32 cellular contexts compared by ENCODE assay signal in the genomic region with DNA sequence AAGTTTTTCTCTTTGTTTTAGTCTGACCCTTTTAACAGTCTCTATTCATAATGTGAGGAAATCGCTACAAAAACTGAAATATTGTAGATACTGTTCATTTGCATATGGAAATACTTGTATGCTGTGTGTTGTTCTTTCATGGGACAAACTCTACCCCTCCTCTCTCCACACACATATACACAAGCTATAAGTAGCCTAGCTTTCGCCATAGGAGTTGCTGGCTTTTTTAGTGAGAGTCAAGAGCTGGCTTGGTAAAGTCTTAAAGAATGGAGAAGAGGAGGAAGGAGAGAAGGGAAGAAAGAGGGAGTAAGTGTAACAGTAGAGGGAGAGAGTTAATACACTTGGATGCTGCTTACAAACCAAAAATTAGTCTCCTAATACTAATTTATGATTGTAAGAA.
"Had no signal": no experiment of that assay in that cellular context is flagged by ENCODE, and none has a peak within 500 bp of the region (broad histone marks: within the 10 kb centered on the region; RNA-seq: fewer than 3 reads in every experiment).

No MANE protein-coding gene starts in this region.

- H3K9me3 Mint-ChIP-seq: activated CD4-positive, alpha-beta memory T cell treated with anti-CD3 and anti-CD28 coated beads, Interleukin-2, amount 10 ng/mL, durations not matched to agents 7 days and 5 days; activated naive CD4-positive, alpha-beta T cell treated with anti-CD3 and anti-CD28 coated beads, Interleukin-2, amount 10 ng/mL, durations not matched to agents 7 days and 5 days; central memory CD8-positive, alpha-beta T cell had no signal

- H3K27me3 Mint-ChIP-seq: activated CD4-positive, alpha-beta memory T cell treated with anti-CD3 and anti-CD28 coated beads, Interleukin-2, amount 10 ng/mL, durations not matched to agents 7 days and 5 days; activated CD8-positive, alpha-beta memory T cell treated with anti-CD3 and anti-CD28 coated beads, Interleukin-2, amount 10 ng/mL, durations not matched to agents 7 days and 5 days; activated naive CD4-positive, alpha-beta T cell treated with anti-CD3 and anti-CD28 coated beads, Interleukin-2, amount 10 ng/mL, durations not matched to agents 7 days and 5 days; activated naive CD8-positive, alpha-beta T cell; central memory CD8-positive, alpha-beta T cell had no signal

- ATAC-seq: activated CD8-positive, alpha-beta memory T cell treated with anti-CD3 and anti-CD28 coated beads, Interleukin-2, amount 10 ng/mL, durations not matched to agents 7 days and 5 days; Panc1; Right ventricle myocardium inferior; SK-N-SH treated with all-trans-retinoic acid at 6 μM for 48 hours had no signal

- H3K27ac Mint-ChIP-seq: activated CD4-positive, alpha-beta memory T cell treated with anti-CD3 and anti-CD28 coated beads, Interleukin-2, amount 10 ng/mL, durations not matched to agents 7 days and 5 days; activated CD8-positive, alpha-beta memory T cell treated with anti-CD3 and anti-CD28 coated beads, Interleukin-2, amount 10 ng/mL, durations not matched to agents 7 days and 5 days; activated naive CD4-positive, alpha-beta T cell treated with anti-CD3 and anti-CD28 coated beads, Interleukin-2, amount 10 ng/mL, durations not matched to agents 7 days and 5 days; activated naive CD8-positive, alpha-beta T cell had no signal

- H3K4me3 ChIP-seq: cardiac muscle cell, coronary artery had no signal

- H3K4me1 Mint-ChIP-seq: activated CD4-positive, alpha-beta memory T cell treated with anti-CD3 and anti-CD28 coated beads, Interleukin-2, amount 10 ng/mL, durations not matched to agents 7 days and 5 days; activated naive CD4-positive, alpha-beta T cell treated with anti-CD3 and anti-CD28 coated beads, Interleukin-2, amount 10 ng/mL, durations not matched to agents 7 days and 5 days; central memory CD8-positive, alpha-beta T cell had no signal

- H3K36me3 ChIP-seq: cardiac muscle cell, WERI-Rb-1 had no signal

- H3K27me3 ChIP-seq: cardiac muscle cell had no signal

- H3K27ac ChIP-seq: cardiac muscle cell, coronary artery, WERI-Rb-1 had no signal

- H3K4me3 Mint-ChIP-seq: activated CD4-positive, alpha-beta memory T cell treated with anti-CD3 and anti-CD28 coated beads, Interleukin-2, amount 10 ng/mL, durations not matched to agents 7 days and 5 days; activated CD8-positive, alpha-beta memory T cell treated with anti-CD3 and anti-CD28 coated beads, Interleukin-2, amount 10 ng/mL, durations not matched to agents 7 days and 5 days; activated naive CD4-positive, alpha-beta T cell treated with anti-CD3 and anti-CD28 coated beads, Interleukin-2, amount 10 ng/mL, durations not matched to agents 7 days and 5 days; activated naive CD8-positive, alpha-beta T cell; central memory CD8-positive, alpha-beta T cell had no signal

- DNase-seq: activated CD4-positive, alpha-beta memory T cell treated with anti-CD3 and anti-CD28 coated beads, Interleukin-2, amount 10 ng/mL, durations not matched to agents 7 days and 5 days; activated CD4-positive, alpha-beta T cell treated with anti-CD3 and anti-CD28 coated beads for 1 hour; activated CD4-positive, alpha-beta T cell treated with anti-CD3 and anti-CD28 coated beads for 48 hours; activated CD4-positive, CD25-positive, alpha-beta regulatory T cell; activated CD8-positive, alpha-beta memory T cell treated with anti-CD3 and anti-CD28 coated beads for 24 hours; activated CD8-positive, alpha-beta memory T cell treated with anti-CD3 and anti-CD28 coated beads, Interleukin-2, amount 10 ng/mL, durations not matched to agents 7 days and 5 days; activated CD8-positive, alpha-beta memory T cell treated with anti-CD3 and anti-CD28 coated beads, Interleukin-2, amount 50 U/mL, for 48 hours; activated effector memory CD4-positive, alpha-beta T cell treated with Interleukin-2 at 50 U/mL for 16 hours; activated naive CD4-positive, alpha-beta T cell treated with anti-CD3 and anti-CD28 coated beads, Interleukin-2, amount 10 ng/mL, durations not matched to agents 7 days and 5 days; activated T-cell treated with anti-CD3 and anti-CD28 coated beads, Interleukin-2, amount 50 U/mL, for 48 hours; amniotic stem cell; aorta; Karpas-422; NCI-H1092; NCI-H1436 treated with DMSO at 0.1 percent for 48 hours; NCI-H1694 treated with DMSO at 0.1 percent for 48 hours; NCI-H2029; NCI-H345; NCI-H524 treated with DMSO at 0.1 percent for 48 hours; NCI-H774; RPMI8226; SIG-M5; SW 1271; T1000; WERI-Rb-1 had no signal
